36 cellular contexts compared by ENCODE assay signal in genomic region chr6:71090216-71090615, GRCh38.
"Had no signal": no experiment of that assay in that cellular context is flagged by ENCODE, and none has a peak within 500 bp of the region (broad histone marks: within the 10 kb centered on the region; RNA-seq: fewer than 3 reads in every experiment).

No MANE protein-coding gene starts in this region.

- H3K27me3 ChIP-seq: body of pancreas, brain microvascular endothelial cell, breast epithelium had no signal

- DNase-seq: activated B cell treated with CpG ODN at 0.5 μM for 24 hours; activated CD4-positive, alpha-beta memory T cell treated with anti-CD3 and anti-CD28 coated beads, Interleukin-2, amount 10 ng/mL, durations not matched to agents 7 days and 5 days; activated CD4-positive, alpha-beta T cell treated with anti-CD3 and anti-CD28 coated beads for 1 hour; activated CD4-positive, alpha-beta T cell treated with anti-CD3 and anti-CD28 coated beads for 36 hours; activated CD4-positive, alpha-beta T cell treated with anti-CD3 and anti-CD28 coated beads for 48 hours; activated CD4-positive, alpha-beta T cell treated with anti-CD3 and anti-CD28 coated beads, Interleukin-2, amount 10 ng/mL, durations not matched to agents 7 days and 5 days; activated CD4-positive, alpha-beta T cell treated with anti-CD3 and anti-CD28 coated beads, Interleukin-2, amount 50 U/mL, for 48 hours; activated CD8-positive, alpha-beta memory T cell treated with anti-CD3 and anti-CD28 coated beads for 24 hours; activated CD8-positive, alpha-beta memory T cell treated with anti-CD3 and anti-CD28 coated beads, Interleukin-2, amount 10 ng/mL, durations not matched to agents 7 days and 5 days; activated CD8-positive, alpha-beta memory T cell treated with anti-CD3 and anti-CD28 coated beads, Interleukin-2, amount 50 U/mL, for 48 hours; activated CD8-positive, alpha-beta T cell treated with anti-CD3 and anti-CD28 coated beads, Interleukin-2, amount 10 ng/mL, durations not matched to agents 7 days and 5 days; activated effector memory CD4-positive, alpha-beta T cell treated with Interleukin-2 at 50 U/mL for 16 hours; activated gamma-delta T cell; activated naive CD4-positive, alpha-beta T cell treated with anti-CD3 and anti-CD28 coated beads, Interleukin-2, amount 10 ng/mL, durations not matched to agents 7 days and 5 days; activated naive CD4-positive, alpha-beta T cell treated with Interleukin-2 at 50 U/mL for 16 hours; activated naive CD8-positive, alpha-beta T cell treated with anti-CD3 and anti-CD28 coated beads, Interleukin-2, amount 10 ng/mL, durations not matched to agents 7 days and 5 days; activated naive CD8-positive, alpha-beta T cell treated with anti-CD3 and anti-CD28 coated beads, Interleukin-2, amount 50 U/mL, for 24 hours; activated T-cell treated with anti-CD3 and anti-CD28 coated beads, Interleukin-2, amount 50 U/mL, for 24 hours; activated T-cell treated with anti-CD3 and anti-CD28 coated beads, Interleukin-2, amount 50 U/mL, for 48 hours; amygdala; anterior cingulate cortex; body of pancreas; brain microvascular endothelial cell; cerebellar nuclear complex; T-cell; T-helper 2 cell; T-helper 9 cell had no signal

- H3K36me3 ChIP-seq: brain microvascular endothelial cell, breast epithelium had no signal

- H3K9me3 Mint-ChIP-seq: activated B cell treated with CpG ODN at 0.5 μM for 24 hours; activated CD4-positive, alpha-beta memory T cell treated with anti-CD3 and anti-CD28 coated beads, Interleukin-2, amount 10 ng/mL, durations not matched to agents 7 days and 5 days; activated CD4-positive, alpha-beta T cell treated with anti-CD3 and anti-CD28 coated beads, Interleukin-2, amount 10 ng/mL, durations not matched to agents 7 days and 5 days; activated naive CD4-positive, alpha-beta T cell treated with anti-CD3 and anti-CD28 coated beads, Interleukin-2, amount 10 ng/mL, durations not matched to agents 7 days and 5 days; activated naive CD4-positive, alpha-beta T cell treated with anti-CD3 and anti-CD28 coated beads, Interleukin-2, amount 50 U/mL, for 24 hours; activated naive CD8-positive, alpha-beta T cell treated with anti-CD3 and anti-CD28 coated beads, Interleukin-2, amount 10 ng/mL, durations not matched to agents 7 days and 5 days; activated T-cell treated with anti-CD3 and anti-CD28 coated beads, Interleukin-2, amount 50 U/mL, for 24 hours; activated T-helper 2 cell treated with anti-CD3 and anti-CD28 coated beads, Interferon-gamma antibody, Interleukin-2, Interleukin-4, amounts not matched to agents 10 μg/mL and 5 μg/mL and 100 μg/mL, durations not matched to agents 14 hours and 24 hours and 36 hours; central memory CD8-positive, alpha-beta T cell; T-cell; T-helper 2 cell treated with Interferon-gamma antibody and Interleukin-4, amounts not matched to agents 5 μg/mL and 100 μg/mL, for 36 hours had no signal

- ATAC-seq: activated CD4-positive, alpha-beta T cell treated with anti-CD3 and anti-CD28 coated beads for 36 hours; activated CD8-positive, alpha-beta memory T cell treated with anti-CD3 and anti-CD28 coated beads, Interleukin-2, amount 10 ng/mL, durations not matched to agents 7 days and 5 days; activated CD8-positive, alpha-beta T cell treated with anti-CD3 and anti-CD28 coated beads, Interleukin-2, amount 10 ng/mL, durations not matched to agents 7 days and 5 days; activated naive CD8-positive, alpha-beta T cell treated with anti-CD3 and anti-CD28 coated beads, Interleukin-2, amount 50 U/mL, for 24 hours; body of pancreas; T-cell had no signal

- H3K27me3 Mint-ChIP-seq: activated CD4-positive, alpha-beta memory T cell treated with anti-CD3 and anti-CD28 coated beads, Interleukin-2, amount 10 ng/mL, durations not matched to agents 7 days and 5 days; activated CD4-positive, alpha-beta T cell treated with anti-CD3 and anti-CD28 coated beads, Interleukin-2, amount 10 ng/mL, durations not matched to agents 7 days and 5 days; activated CD8-positive, alpha-beta memory T cell treated with anti-CD3 and anti-CD28 coated beads, Interleukin-2, amount 10 ng/mL, durations not matched to agents 7 days and 5 days; activated naive CD4-positive, alpha-beta T cell treated with anti-CD3 and anti-CD28 coated beads, Interleukin-2, amount 10 ng/mL, durations not matched to agents 7 days and 5 days; activated naive CD4-positive, alpha-beta T cell treated with anti-CD3 and anti-CD28 coated beads, Interleukin-2, amount 50 U/mL, for 24 hours; activated T-cell treated with anti-CD3 and anti-CD28 coated beads, Interleukin-2, amount 50 U/mL, for 24 hours had no signal

- H3K27ac Mint-ChIP-seq: activated B cell treated with CpG ODN at 0.5 μM for 24 hours; activated CD4-positive, alpha-beta memory T cell treated with anti-CD3 and anti-CD28 coated beads, Interleukin-2, amount 10 ng/mL, durations not matched to agents 7 days and 5 days; activated CD4-positive, alpha-beta T cell treated with anti-CD3 and anti-CD28 coated beads for 36 hours; activated CD4-positive, alpha-beta T cell treated with anti-CD3 and anti-CD28 coated beads, Interleukin-2, amount 10 ng/mL, durations not matched to agents 7 days and 5 days; activated CD8-positive, alpha-beta memory T cell treated with anti-CD3 and anti-CD28 coated beads, Interleukin-2, amount 10 ng/mL, durations not matched to agents 7 days and 5 days; activated CD8-positive, alpha-beta T cell treated with anti-CD3 and anti-CD28 coated beads, Interleukin-2, amount 10 ng/mL, durations not matched to agents 7 days and 5 days; activated naive CD4-positive, alpha-beta T cell treated with anti-CD3 and anti-CD28 coated beads, Interleukin-2, amount 10 ng/mL, durations not matched to agents 7 days and 5 days; activated naive CD4-positive, alpha-beta T cell treated with anti-CD3 and anti-CD28 coated beads, Interleukin-2, amount 50 U/mL, for 24 hours; activated naive CD8-positive, alpha-beta T cell; activated naive CD8-positive, alpha-beta T cell treated with anti-CD3 and anti-CD28 coated beads, Interleukin-2, amount 10 ng/mL, durations not matched to agents 7 days and 5 days; activated naive CD8-positive, alpha-beta T cell treated with anti-CD3 and anti-CD28 coated beads, Interleukin-2, amount 50 U/mL, for 24 hours; activated T-cell treated with anti-CD3 and anti-CD28 coated beads, Interleukin-2, amount 50 U/mL, for 24 hours; activated T-helper 2 cell treated with anti-CD3 and anti-CD28 coated beads, Interferon-gamma antibody, Interleukin-2, Interleukin-4, amounts not matched to agents 10 μg/mL and 5 μg/mL and 100 μg/mL, durations not matched to agents 14 hours and 24 hours and 36 hours; T-cell; T-helper 2 cell treated with Interferon-gamma antibody and Interleukin-4, amounts not matched to agents 5 μg/mL and 100 μg/mL, for 36 hours had no signal

- H3K36me3 Mint-ChIP-seq: activated CD8-positive, alpha-beta memory T cell treated with anti-CD3 and anti-CD28 coated beads, Interleukin-2, amount 10 ng/mL, durations not matched to agents 7 days and 5 days; activated naive CD4-positive, alpha-beta T cell treated with anti-CD3 and anti-CD28 coated beads, Interleukin-2, amount 10 ng/mL, durations not matched to agents 7 days and 5 days; activated naive CD4-positive, alpha-beta T cell treated with anti-CD3 and anti-CD28 coated beads, Interleukin-2, amount 50 U/mL, for 24 hours; activated naive CD8-positive, alpha-beta T cell; activated naive CD8-positive, alpha-beta T cell treated with anti-CD3 and anti-CD28 coated beads, Interleukin-2, amount 10 ng/mL, durations not matched to agents 7 days and 5 days; T-cell had no signal

- H3K4me3 Mint-ChIP-seq: activated B cell treated with CpG ODN at 0.5 μM for 24 hours; activated CD4-positive, alpha-beta memory T cell treated with anti-CD3 and anti-CD28 coated beads, Interleukin-2, amount 10 ng/mL, durations not matched to agents 7 days and 5 days; activated CD4-positive, alpha-beta T cell treated with anti-CD3 and anti-CD28 coated beads for 36 hours; activated CD4-positive, alpha-beta T cell treated with anti-CD3 and anti-CD28 coated beads, Interleukin-2, amount 10 ng/mL, durations not matched to agents 7 days and 5 days; activated CD8-positive, alpha-beta memory T cell treated with anti-CD3 and anti-CD28 coated beads, Interleukin-2, amount 10 ng/mL, durations not matched to agents 7 days and 5 days; activated CD8-positive, alpha-beta T cell treated with anti-CD3 and anti-CD28 coated beads, Interleukin-2, amount 10 ng/mL, durations not matched to agents 7 days and 5 days; activated naive CD4-positive, alpha-beta T cell treated with anti-CD3 and anti-CD28 coated beads, Interleukin-2, amount 10 ng/mL, durations not matched to agents 7 days and 5 days; activated naive CD4-positive, alpha-beta T cell treated with anti-CD3 and anti-CD28 coated beads, Interleukin-2, amount 50 U/mL, for 24 hours; activated naive CD8-positive, alpha-beta T cell; activated naive CD8-positive, alpha-beta T cell treated with anti-CD3 and anti-CD28 coated beads, Interleukin-2, amount 10 ng/mL, durations not matched to agents 7 days and 5 days; activated naive CD8-positive, alpha-beta T cell treated with anti-CD3 and anti-CD28 coated beads, Interleukin-2, amount 50 U/mL, for 24 hours; activated T-cell treated with anti-CD3 and anti-CD28 coated beads, Interleukin-2, amount 50 U/mL, for 24 hours; central memory CD8-positive, alpha-beta T cell; T-cell; T-helper 2 cell treated with Interferon-gamma antibody and Interleukin-4, amounts not matched to agents 5 μg/mL and 100 μg/mL, for 36 hours had no signal

- H3K9me3 ChIP-seq: body of pancreas, breast epithelium had no signal

- H3K27ac ChIP-seq: body of pancreas, brain microvascular endothelial cell, breast epithelium, VCaP had no signal

- H3K4me3 ChIP-seq: body of pancreas, breast epithelium had no signal

- H3K4me1 Mint-ChIP-seq: activated B cell treated with CpG ODN at 0.5 μM for 24 hours; activated CD4-positive, alpha-beta memory T cell treated with anti-CD3 and anti-CD28 coated beads, Interleukin-2, amount 10 ng/mL, durations not matched to agents 7 days and 5 days; activated CD4-positive, alpha-beta T cell treated with anti-CD3 and anti-CD28 coated beads for 36 hours; activated CD4-positive, alpha-beta T cell treated with anti-CD3 and anti-CD28 coated beads, Interleukin-2, amount 10 ng/mL, durations not matched to agents 7 days and 5 days; activated CD8-positive, alpha-beta memory T cell treated with anti-CD3 and anti-CD28 coated beads, Interleukin-2, amount 10 ng/mL, durations not matched to agents 7 days and 5 days; activated naive CD4-positive, alpha-beta T cell treated with anti-CD3 and anti-CD28 coated beads, Interleukin-2, amount 10 ng/mL, durations not matched to agents 7 days and 5 days; activated naive CD4-positive, alpha-beta T cell treated with anti-CD3 and anti-CD28 coated beads, Interleukin-2, amount 50 U/mL, for 24 hours; activated naive CD8-positive, alpha-beta T cell treated with anti-CD3 and anti-CD28 coated beads, Interleukin-2, amount 10 ng/mL, durations not matched to agents 7 days and 5 days; activated naive CD8-positive, alpha-beta T cell treated with anti-CD3 and anti-CD28 coated beads, Interleukin-2, amount 50 U/mL, for 24 hours; central memory CD8-positive, alpha-beta T cell; T-cell had no signal

- H3K4me1 ChIP-seq: body of pancreas, breast epithelium had no signal

- FAIRE-seq: astrocyte, TTC549 had no signal
